Comparison of ENCODE assay signal across 16 cellular contexts in genomic region chr11:16840951-16841350, GRCh38.
"Had no signal": no experiment of that assay in that cellular context is flagged by ENCODE, and none has a peak within 500 bp of the region (broad histone marks: within the 10 kb centered on the region; RNA-seq: fewer than 3 reads in every experiment).

No MANE protein-coding gene starts in this region.

- H3K27ac Mint-ChIP-seq: immature natural killer cell; naive thymus-derived CD8-positive, alpha-beta T cell; progenitor cell of endocrine pancreas; stimulated activated memory B cell treated with anti-CD40 and anti-IgM and Interleukin-4, amounts not matched to agents 10 μg/mL and 1 μg/mL and 100 μg/mL, for 72 hours had no signal

- ATAC-seq: gastrocnemius medialis; left colon; mucosa of descending colon; naive thymus-derived CD8-positive, alpha-beta T cell; pancreas; right lobe of liver; stimulated activated memory B cell treated with anti-CD40 and anti-IgM and Interleukin-4, amounts not matched to agents 10 μg/mL and 1 μg/mL and 100 μg/mL, for 72 hours; stimulated activated naive CD8-positive, alpha-beta T cell treated with anti-CD3 and anti-CD28 coated beads, Interleukin-15, amount 100 ng/mL, for 72 hours had no signal

- H3K36me3 ChIP-seq: gastrocnemius medialis had no signal

- H3K4me1 Mint-ChIP-seq: immature natural killer cell; naive thymus-derived CD8-positive, alpha-beta T cell; stimulated activated memory B cell treated with anti-CD40 and anti-IgM and Interleukin-4, amounts not matched to agents 10 μg/mL and 1 μg/mL and 100 μg/mL, for 72 hours; stimulated activated naive CD8-positive, alpha-beta T cell treated with anti-CD3 and anti-CD28 coated beads, Interleukin-15, amount 100 ng/mL, for 72 hours had no signal

- H3K4me3 Mint-ChIP-seq: immature natural killer cell; naive thymus-derived CD8-positive, alpha-beta T cell; stimulated activated memory B cell treated with anti-CD40 and anti-IgM and Interleukin-4, amounts not matched to agents 10 μg/mL and 1 μg/mL and 100 μg/mL, for 72 hours; stimulated activated naive CD8-positive, alpha-beta T cell treated with anti-CD3 and anti-CD28 coated beads, Interleukin-15, amount 100 ng/mL, for 72 hours had no signal

- H3K36me3 Mint-ChIP-seq: immature natural killer cell; naive thymus-derived CD8-positive, alpha-beta T cell had no signal

- H3K27me3 ChIP-seq: esophagus muscularis mucosa, gastrocnemius medialis, pancreas, right lobe of liver, testis, transverse colon had no signal

- H3K27ac ChIP-seq: esophagus muscularis mucosa, gastrocnemius medialis, pancreas, right lobe of liver, testis, transverse colon had no signal

- H3K27me3 Mint-ChIP-seq: progenitor cell of endocrine pancreas; stimulated activated memory B cell treated with anti-CD40 and anti-IgM and Interleukin-4, amounts not matched to agents 10 μg/mL and 1 μg/mL and 100 μg/mL, for 72 hours; stimulated activated naive CD8-positive, alpha-beta T cell treated with anti-CD3 and anti-CD28 coated beads, Interleukin-15, amount 100 ng/mL, for 72 hours had no signal

- H3K9me3 Mint-ChIP-seq: immature natural killer cell; naive thymus-derived CD8-positive, alpha-beta T cell; stimulated activated memory B cell treated with anti-CD40 and anti-IgM and Interleukin-4, amounts not matched to agents 10 μg/mL and 1 μg/mL and 100 μg/mL, for 72 hours; stimulated activated naive CD8-positive, alpha-beta T cell treated with anti-CD3 and anti-CD28 coated beads, Interleukin-15, amount 100 ng/mL, for 72 hours had no signal

- H3K4me3 ChIP-seq: esophagus muscularis mucosa, gastrocnemius medialis, mucosa of descending colon, pancreas, right lobe of liver, testis, transverse colon had no signal

- DNase-seq: effector memory CD4-positive, alpha-beta T cell; gastrocnemius medialis; immature natural killer cell; left colon; mucosa of descending colon; naive thymus-derived CD8-positive, alpha-beta T cell; occipital lobe; pancreas; right lobe of liver; stimulated activated CD4-positive, alpha-beta T cell treated with anti-CD3 and anti-CD28 coated beads, Interleukin-4, amount 100 ng/mL, for 1 hour; stimulated activated naive CD8-positive, alpha-beta T cell treated with anti-CD3 and anti-CD28 coated beads, Interleukin-15, amount 100 ng/mL, for 72 hours; testis; transverse colon had no signal

- H3K4me1 ChIP-seq: esophagus muscularis mucosa, pancreas, testis, transverse colon had no signal

- H3K9me3 ChIP-seq: esophagus muscularis mucosa, gastrocnemius medialis, mucosa of descending colon, pancreas, right lobe of liver, testis, transverse colon had no signal
